Comparison of ENCODE assay signal across 8 cellular contexts in genomic region chr12:7959278-7960063, GRCh38. TPM values are rescaled to one million over a fixed set of nuclear protein-coding genes. Genes with fewer than 3 reads are reported as not detected.
DNase-seq lines count a peak whose midpoint lies in the region; ATAC-seq and TF ChIP-seq lines count a peak whose summit lies in the region.

No MANE protein-coding gene starts in this region.

- H3K27me3 ChIP-seq in CD4-positive, CD25-positive, alpha-beta regulatory T cell (ENCODE audit: control insufficient read depth, insufficient read depth, low read length): no peaks in the 10 kb centered on the region
- no peaks in the 10 kb centered on the region for H3K27me3 ChIP-seq in PC-9 (ENCODE audit: insufficient read depth, low read depth)
- H3K27me3 ChIP-seq in lower lobe of right lung (ENCODE audit: low read depth): no peaks in the 10 kb centered on the region

- no peaks in the 10 kb centered on the region for H3K36me3 Mint-ChIP-seq in CD4-positive, CD25-positive, alpha-beta regulatory T cell
- peaks cover 0 to 9% of the 10 kb centered on the region in 2 donors for H3K36me3 Mint-ChIP-seq in activated naive CD4-positive, alpha-beta T cell treated with anti-CD3 and anti-CD28 coated beads, Interleukin-2, amount 50 U/mL, for 72 hours

- peak overlapping the region; percentile 85 for H3K4me2 ChIP-seq in PC-9

- H3K27me3 Mint-ChIP-seq in CD4-positive, CD25-positive, alpha-beta regulatory T cell: no peaks in the 10 kb centered on the region

- peak in 1 of 2 donors; percentile 30 for ATAC-seq in CD4-positive, CD25-positive, alpha-beta regulatory T cell (ENCODE audit: low read depth in 2 of 2)
- ATAC-seq in GM21723 (IDR thresholded peaks at IDR 0.05; ENCODE audit: unreplicated experiment) (peak; percentile 46), lower lobe of right lung (peak; percentile 73 to 75)
- peak; percentile 33 to 60 for ATAC-seq in activated naive CD4-positive, alpha-beta T cell treated with anti-CD3 and anti-CD28 coated beads, Interleukin-2, amount 50 U/mL, for 72 hours

- H3F3A ChIP-seq in PC-9 (ENCODE audit: insufficient read depth, low read depth): peaks cover 31% of the 10 kb centered on the region

- peak; percentile 25 to 70 (median 25) for DNase-seq in CD4-positive, CD25-positive, alpha-beta regulatory T cell
- peak; percentile 81 to 96 for DNase-seq in PC-9
- peak in 1 of 2 donors; percentile 42 for DNase-seq in activated naive CD4-positive, alpha-beta T cell treated with anti-CD3 and anti-CD28 coated beads, Interleukin-2, amount 50 U/mL, for 72 hours (ENCODE audit: low spot score in 2 of 2)
- no peak for DNase-seq in lower lobe of right lung
- no peak for DNase-seq in 8988T
- no peak for DNase-seq in NCI-H2081 treated with DMSO at 0.1 percent for 48 hours (lab: John Stamatoyannopoulos, UW)
- DNase-seq in NCI-H1436 (lab: John Stamatoyannopoulos, UW): no peak

- peaks cover 14 to 48% (median 34%) of the 10 kb centered on the region in 4 donors for H3K4me1 Mint-ChIP-seq in CD4-positive, CD25-positive, alpha-beta regulatory T cell

- peak overlapping the region; percentile 91 to 97 (median 95) for H3K27ac Mint-ChIP-seq in CD4-positive, CD25-positive, alpha-beta regulatory T cell
- H3K27ac Mint-ChIP-seq in activated naive CD4-positive, alpha-beta T cell treated with anti-CD3 and anti-CD28 coated beads, Interleukin-2, amount 50 U/mL, for 72 hours: peak overlapping the region; percentile 10 to 89

- no peaks in the 10 kb centered on the region for H4K20me1 ChIP-seq in PC-9 (ENCODE audit: insufficient read depth)

- no peaks in the 10 kb centered on the region for H3K36me3 ChIP-seq in CD4-positive, CD25-positive, alpha-beta regulatory T cell (ENCODE audit: control insufficient read depth, insufficient read depth, low read length)
- no peaks in the 10 kb centered on the region for H3K36me3 ChIP-seq in PC-9 (ENCODE audit: low read depth)
- H3K36me3 ChIP-seq in lower lobe of right lung: no peaks in the 10 kb centered on the region

- peak overlapping the region; percentile 92 for H3K27ac ChIP-seq in CD4-positive, CD25-positive, alpha-beta regulatory T cell (ENCODE audit: insufficient read depth, low read length, poor library complexity, severe bottlenecking)
- H3K27ac ChIP-seq in PC-9 (peak overlapping the region; percentile 75), lower lobe of right lung (peak overlapping the region; percentile 63)

- H3K79me2 ChIP-seq in PC-9 (ENCODE audit: low read depth): no peaks in the 10 kb centered on the region

- H3K4me1 ChIP-seq in CD4-positive, CD25-positive, alpha-beta regulatory T cell (ENCODE audit: control insufficient read depth, insufficient read depth, low read length, poor library complexity, severe bottlenecking): peaks cover 28% of the 10 kb centered on the region
- H3K4me1 ChIP-seq in PC-9 (replicated peaks; ENCODE audit: insufficient read depth) (peaks cover 35% of the 10 kb centered on the region), lower lobe of right lung (peaks cover 24% of the 10 kb centered on the region)

- no peaks in the 10 kb centered on the region for H3K9me2 ChIP-seq in PC-9 (ENCODE audit: insufficient read depth)

- H3K9me3 Mint-ChIP-seq in CD4-positive, CD25-positive, alpha-beta regulatory T cell: no peaks in the 10 kb centered on the region
- H3K9me3 Mint-ChIP-seq in activated naive CD4-positive, alpha-beta T cell treated with anti-CD3 and anti-CD28 coated beads, Interleukin-2, amount 50 U/mL, for 72 hours: no peaks in the 10 kb centered on the region

- CTCF ChIA-PET in PC-9 (lab: Charles Lee): interaction anchor here (0.6 to 2.8 kb wide), 7 partner anchors 10 to 101 kb away, joined by 3 to 28 read pairs (median 4); partner anchors contain the start of gene SLC2A3

- peak overlapping the region; percentile 78; the same call in 1 of the 2 replicates for H2AFZ ChIP-seq in PC-9

- H3K4me3 ChIP-seq in CD4-positive, CD25-positive, alpha-beta regulatory T cell (ENCODE audit: low read depth, low read length): peak overlapping the region; percentile 90
- H3K4me3 ChIP-seq in PC-9 (peak overlapping the region; percentile 63; the same call in 1 of the 2 replicates), lower lobe of right lung (peak overlapping the region; percentile 53)

- no peaks in the 10 kb centered on the region for H3K9me3 ChIP-seq in CD4-positive, CD25-positive, alpha-beta regulatory T cell (ENCODE audit: control insufficient read depth in 2 of 2, low read length in 2 of 2)
- H3K9me3 ChIP-seq in PC-9 (ENCODE audit: insufficient read depth, low read depth): no peaks in the 10 kb centered on the region; the same call in 1 of the 2 replicates
- H3K9me3 ChIP-seq in lower lobe of right lung: no peaks in the 10 kb centered on the region

- TF ChIP-seq CTCF in PC-9 (conservative IDR thresholded peaks at IDR 0.05) (no peak), lower lobe of right lung (IDR thresholded peaks at IDR 0.05) (no peak)

- POLR2A ChIA-PET in PC-9 (lab: Charles Lee; ENCODE audit: unreplicated experiment): interaction anchor here (0.5 to 1.0 kb wide), 8 partner anchors 22 to 620 kb away, joined by 3 to 44 read pairs (median 6); partner anchors contain the start of gene SLC2A3

- BruUV-seq in PC-9 (replicated peaks; lab: Mats Ljungman, UMichigan): TSS peak; percentile 62

- peak overlapping the region; percentile 89 to 93 (median 92) for H3K4me3 Mint-ChIP-seq in CD4-positive, CD25-positive, alpha-beta regulatory T cell

- intact Hi-C loops in PC-9 (cut with micrococcal nuclease; ENCODE audit: unreplicated experiment) (loop anchor here (1.0 to 5.0 kb wide), 6 partner anchors 23 to 99 kb away; partner anchors contain the start of gene SLC2A3), lower lobe of right lung (cut with DNase I) (no loop called here)

RNA-seq across cellular contexts. Expression of gene SLC2A3, which starts 23.5 kb away (rescaled TPM):
- 947 TPM for total RNA-seq in CD4-positive, CD25-positive, alpha-beta regulatory T cell
- polyA plus RNA-seq in CD4-positive, CD25-positive, alpha-beta regulatory T cell: 100 to 1,000 TPM in 3 of 4 donors, 10 to 100 TPM in 1; 96.9 to 128 (median 103) TPM
- total RNA-seq in PC-9 (2021): 24.9 and 26.2 TPM in 2 replicates
- 100 to 1,000 TPM; 207 to 521 TPM for total RNA-seq in activated naive CD4-positive, alpha-beta T cell treated with anti-CD3 and anti-CD28 coated beads, Interleukin-2, amount 50 U/mL, for 72 hours
- total RNA-seq in lower lobe of right lung: 133 TPM

Comparison
In these comparisons a context has a peak if more than half of its experiments do, and no peak if none do; other contexts are left out.
1. DNase-seq: peak in CD4-positive, CD25-positive, alpha-beta regulatory T cell (3 of 3) and PC-9 (2 of 2); none in lower lobe of right lung (single experiment), 8988T (single experiment), NCI-H2081 treated with DMSO at 0.1 percent for 48 hours (single experiment) and NCI-H1436 (single experiment).
2. Peak in every context shown above with its lines, with median percentiles within 50 percentile points of each other: H3K27ac ChIP-seq and H3K4me3 ChIP-seq.